In genomic region chr7:112334366-112334765, GRCh38 we compare ENCODE assay signal across 14 cellular contexts.
"Had no signal": no experiment of that assay in that cellular context is flagged by ENCODE, and none has a peak within 500 bp of the region (broad histone marks: within the 10 kb centered on the region; RNA-seq: fewer than 3 reads in every experiment).

No MANE protein-coding gene starts in this region.

- H3K27me3 Mint-ChIP-seq: naive thymus-derived CD4-positive, alpha-beta T cell had no signal

- H3K4me3 Mint-ChIP-seq: naive thymus-derived CD4-positive, alpha-beta T cell had no signal

- H3K4me3 ChIP-seq: coronary artery, gastroesophageal sphincter, hepatocyte, right atrium auricular region, sigmoid colon, skin epidermis had no signal

- DNase-seq: effector CD4-positive, alpha-beta T cell; foreskin fibroblast; glutamatergic neuron; kidney glomerular epithelial cell; mammary epithelial cell; naive thymus-derived CD4-positive, alpha-beta T cell; sigmoid colon; stimulated activated naive CD4-positive, alpha-beta T cell treated with Interleukin-2 at 50 U/mL for 16 hours; trophoblast cell had no signal

- H3K27ac Mint-ChIP-seq: naive thymus-derived CD4-positive, alpha-beta T cell had no signal

- H3K4me1 Mint-ChIP-seq: naive thymus-derived CD4-positive, alpha-beta T cell had no signal
